23 cellular contexts compared by ENCODE assay signal in genomic region chr9:14373726-14374125, GRCh38. TPM values are rescaled to one million over a fixed set of nuclear protein-coding genes. Genes with fewer than 3 reads are reported as not detected.
DNase-seq lines count a peak whose midpoint lies in the region; ATAC-seq, FAIRE-seq and TF ChIP-seq lines count a peak whose summit lies in the region.
"Had no signal": no experiment of that assay in that cellular context is flagged by ENCODE, and none has a peak within 500 bp of the region (broad histone marks: within the 10 kb centered on the region; RNA-seq: fewer than 3 reads in every experiment).

No MANE protein-coding gene starts in this region.

- peak overlapping the region; percentile 36; the same call in 1 of the 2 replicates for H3K9ac ChIP-seq in SK-N-SH
- H3K9ac ChIP-seq: BLaER1 had no signal

- no peaks in the 10 kb centered on the region for H3K36me3 ChIP-seq in SK-N-SH (replicated peaks in 1 of 2; ENCODE audit: control insufficient read depth in 1 of 2, insufficient read depth in 2 of 2, low read length in 1 of 2)
- no peaks in the 10 kb centered on the region for H3K36me3 ChIP-seq in esophagus squamous epithelium
- no peaks in the 10 kb centered on the region for H3K36me3 ChIP-seq in CD8-positive, alpha-beta T cell (ENCODE audit: insufficient read depth, low read length)
- H3K36me3 ChIP-seq: BLaER1, MG63 had no signal

- H3K4me3 Mint-ChIP-seq in nephron progenitor cell: no peak overlapping the region
- no peak overlapping the region for H3K4me3 Mint-ChIP-seq in CD8-positive, alpha-beta T cell
- H3K4me3 Mint-ChIP-seq: activated B cell treated with CpG ODN at 0.5 μM for 24 hours; activated CD4-positive, alpha-beta memory T cell treated with anti-CD3 and anti-CD28 coated beads for 36 hours; activated naive CD4-positive, alpha-beta T cell treated with anti-CD3 and anti-CD28 coated beads for 36 hours; stimulated activated effector memory CD8-positive, alpha-beta T cell treated with anti-CD3 and anti-CD28 coated beads, Interleukin-12 subunit alpha, Interleukin-12 subunit beta, amount 100 ng/mL, for 72 hours had no signal

- peak overlapping the region; percentile 77 to 82; a peak in 5 of 6 replicates for H3K27ac ChIP-seq in A549
- H3K27ac ChIP-seq in SK-N-SH (ENCODE audit: low read depth in 2 of 2, low read length in 1 of 2): peak overlapping the region; percentile 93 to 97
- peak overlapping the region in 3 of 4 donors; percentile 44 to 72 (median 63) for H3K27ac ChIP-seq in esophagus squamous epithelium
- H3K27ac ChIP-seq in CD8-positive, alpha-beta T cell (ENCODE audit: low read depth, low read length): no peak overlapping the region
- H3K27ac ChIP-seq: BLaER1 had no signal

- no peak for ATAC-seq in A549
- no peak for ATAC-seq in CD8-positive, alpha-beta T cell
- ATAC-seq: HepG2; stimulated activated effector memory CD8-positive, alpha-beta T cell treated with anti-CD3 and anti-CD28 coated beads, Interleukin-12 subunit alpha, Interleukin-12 subunit beta, amount 100 ng/mL, for 72 hours had no signal

- peaks cover 26% of the 10 kb centered on the region for H3K4me1 ChIP-seq in A549
- H3K4me1 ChIP-seq in SK-N-SH (ENCODE audit: control insufficient read depth in 1 of 2, insufficient read depth in 2 of 2, low read depth in 1 of 2, low read length in 1 of 2): peaks cover 14 to 16% of the 10 kb centered on the region in 2 experiments; a peak in 3 of 4 replicates
- peaks cover 0 to 24% (median 21%) of the 10 kb centered on the region in 3 donors for H3K4me1 ChIP-seq in esophagus squamous epithelium
- no peaks in the 10 kb centered on the region for H3K4me1 ChIP-seq in CD8-positive, alpha-beta T cell (ENCODE audit: insufficient read depth, low read length)
- H3K4me1 ChIP-seq: BLaER1 had no signal

- peaks cover 26% of the 10 kb centered on the region for H3F3A ChIP-seq in SK-N-SH (replicated peaks; ENCODE audit: insufficient read depth)

- CTCF ChIA-PET in A549 (lab: Yijun Ruan, JAX): no interaction called here
- CTCF ChIA-PET in SK-N-SH (lab: Yijun Ruan, JAX): interaction anchor here (0.7 kb wide), 1 partner anchor 91 kb away, joined by 3 read pairs; no protein-coding TSS in a partner anchor
- CTCF ChIA-PET in CD8-positive, alpha-beta T cell (lab: Charles Lee): no interaction called here

- no peaks in the 10 kb centered on the region for H3K36me3 Mint-ChIP-seq in nephron progenitor cell (ENCODE audit: low read depth)
- no peaks in the 10 kb centered on the region for H3K36me3 Mint-ChIP-seq in CD8-positive, alpha-beta T cell
- H3K36me3 Mint-ChIP-seq: activated CD4-positive, alpha-beta memory T cell treated with anti-CD3 and anti-CD28 coated beads for 36 hours; stimulated activated effector memory CD8-positive, alpha-beta T cell treated with anti-CD3 and anti-CD28 coated beads, Interleukin-12 subunit alpha, Interleukin-12 subunit beta, amount 100 ng/mL, for 72 hours had no signal

- H4K20me1 ChIP-seq in SK-N-SH (ENCODE audit: insufficient read depth): no peaks in the 10 kb centered on the region
- H4K20me1 ChIP-seq: BLaER1 had no signal

- H3K27me3 ChIP-seq in SK-N-SH (ENCODE audit: insufficient read depth): no peaks in the 10 kb centered on the region
- H3K27me3 ChIP-seq in esophagus squamous epithelium: no peaks in the 10 kb centered on the region
- no peaks in the 10 kb centered on the region for H3K27me3 ChIP-seq in CD8-positive, alpha-beta T cell (ENCODE audit: insufficient read depth, low read length)
- H3K27me3 ChIP-seq: BLaER1, MG63 had no signal

- peak overlapping the region; percentile 78; the same call in 2 of the 3 replicates for H3K4me2 ChIP-seq in A549
- peak overlapping the region; percentile 75 for H3K4me2 ChIP-seq in SK-N-SH
- H3K4me2 ChIP-seq: BLaER1 had no signal

- no peaks in the 10 kb centered on the region for H3K9me3 Mint-ChIP-seq in nephron progenitor cell
- no peaks in the 10 kb centered on the region for H3K9me3 Mint-ChIP-seq in CD8-positive, alpha-beta T cell
- H3K9me3 Mint-ChIP-seq: activated B cell treated with CpG ODN at 0.5 μM for 24 hours; activated CD4-positive, alpha-beta memory T cell treated with anti-CD3 and anti-CD28 coated beads for 36 hours had no signal

- H3K9me2 ChIP-seq in SK-N-SH: no peaks in the 10 kb centered on the region

- TF ChIP-seq RAD21 in A549 (conservative IDR thresholded peaks at IDR 0.05 in 1 of 2, IDR thresholded peaks at IDR 0.05 in 1 of 2) (no peak), SK-N-SH (IDR thresholded peaks at IDR 0.05; ENCODE audit: low read length) (no peak)

- DNase-seq in A549 (ENCODE audit: low read depth in 1 of 2, low spot score in 1 of 2) (no peak), SK-N-SH (no peak), esophagus squamous epithelium (lab: John Stamatoyannopoulos, UW) (no peak), nephron progenitor cell (no peak), SKM-1 (lab: John Stamatoyannopoulos, UW; ENCODE audit: unreplicated experiment) (no peak), NCI-H1694 treated with DMSO at 0.1 percent for 48 hours (lab: John Stamatoyannopoulos, UW) (no peak), foreskin melanocyte (no peak)
- DNase-seq in CD8-positive, alpha-beta T cell: no peak
- DNase-seq: activated B cell treated with CpG ODN at 0.5 μM for 24 hours; activated CD4-positive, alpha-beta memory T cell treated with anti-CD3 and anti-CD28 coated beads for 36 hours; activated naive CD4-positive, alpha-beta T cell treated with anti-CD3 and anti-CD28 coated beads for 36 hours; anterior cingulate cortex; cerebellar nuclear complex; MG63; NCI-H1436 treated with DMSO at 0.1 percent for 48 hours; NCI-H2227 treated with DMSO at 0.1 percent for 48 hours; right cardiac atrium; SIG-M5 had no signal

- H3K79me2 ChIP-seq in SK-N-SH (ENCODE audit: insufficient read depth): no peaks in the 10 kb centered on the region

- 56% methylated on average over 4 of the region's 4 CpGs for WGBS in A549 (ENCODE audit: missing lambda C conversion rate)
- 48% methylated on average over 4 of the region's 4 CpGs for WGBS in SK-N-SH (ENCODE audit: low lambda C conversion rate)
- WGBS in esophagus squamous epithelium, 2 donors: 40 to 48% methylated on average over 4 of the region's 4 CpGs

- H3K4me1 Mint-ChIP-seq in nephron progenitor cell: peaks cover 14% of the 10 kb centered on the region
- H3K4me1 Mint-ChIP-seq in CD8-positive, alpha-beta T cell (ENCODE audit: low read depth): no peaks in the 10 kb centered on the region
- H3K4me1 Mint-ChIP-seq: activated B cell treated with CpG ODN at 0.5 μM for 24 hours; stimulated activated effector memory CD8-positive, alpha-beta T cell treated with anti-CD3 and anti-CD28 coated beads, Interleukin-12 subunit alpha, Interleukin-12 subunit beta, amount 100 ng/mL, for 72 hours had no signal

- intact Hi-C loops in esophagus squamous epithelium (cut with DNase I): no loop called here
- intact Hi-C loops in CD8-positive, alpha-beta T cell (cut with DNase I, micrococcal nuclease): no loop called here

- H3K27ac Mint-ChIP-seq in nephron progenitor cell: peak overlapping the region; percentile 61
- H3K27ac Mint-ChIP-seq in CD8-positive, alpha-beta T cell: no peak overlapping the region
- H3K27ac Mint-ChIP-seq: activated B cell treated with CpG ODN at 0.5 μM for 24 hours; activated CD4-positive, alpha-beta memory T cell treated with anti-CD3 and anti-CD28 coated beads for 36 hours; activated naive CD4-positive, alpha-beta T cell treated with anti-CD3 and anti-CD28 coated beads for 36 hours; stimulated activated effector memory CD8-positive, alpha-beta T cell treated with anti-CD3 and anti-CD28 coated beads, Interleukin-12 subunit alpha, Interleukin-12 subunit beta, amount 100 ng/mL, for 72 hours had no signal

- TF ChIP-seq EP300 in A549 (IDR thresholded peaks at IDR 0.05): no peak
- TF ChIP-seq EP300 in SK-N-SH (IDR thresholded peaks at IDR 0.05; ENCODE audit: borderline replicate concordance in 1 of 2, low read depth in 1 of 2, low read length in 1 of 2): no peak

- peaks cover 2% of the 10 kb centered on the region for H3K27me3 Mint-ChIP-seq in nephron progenitor cell (ENCODE audit: low read depth, poor library complexity)
- H3K27me3 Mint-ChIP-seq in CD8-positive, alpha-beta T cell (ENCODE audit: low read depth): peaks cover 2% of the 10 kb centered on the region

- TF ChIP-seq CTCF in A549 (IDR thresholded peaks at IDR 0.05) (no peak), SK-N-SH (IDR thresholded peaks at IDR 0.05) (no peak), esophagus squamous epithelium (IDR thresholded peaks at IDR 0.05) (no peak), nephron progenitor cell (IDR thresholded peaks at IDR 0.05) (no peak)
- no peak for TF ChIP-seq CTCF in CD8-positive, alpha-beta T cell (IDR thresholded peaks at IDR 0.05)

- POLR2A ChIA-PET in A549 (lab: Yijun Ruan, JAX) (no interaction called here), SK-N-SH (lab: Yijun Ruan, JAX) (no interaction called here)
- POLR2A ChIA-PET in CD8-positive, alpha-beta T cell (lab: Charles Lee): no interaction called here

- TF ChIP-seq POLR2A in A549 (IDR thresholded peaks at IDR 0.05; ENCODE audit: low read length) (no peak), esophagus squamous epithelium (IDR thresholded peaks at IDR 0.05) (no peak)

- H3K4me3 ChIP-seq in A549 (no peak overlapping the region), SK-N-SH (ENCODE audit: low read depth in 2 of 2, low read length in 1 of 2) (0 out of 4 replicates have a peak overlapping the region, but pooled peaks of 1 of the 2 experiments have one; percentile 21), esophagus squamous epithelium (no peak overlapping the region)
- H3K4me3 ChIP-seq in CD8-positive, alpha-beta T cell (ENCODE audit: low read depth, low read length): no peak overlapping the region
- H3K4me3 ChIP-seq: BLaER1, MG63 had no signal

- FAIRE-seq in A549 (lab: Jason Lieb, UNC): no peak
- FAIRE-seq: D721Med, endometrium, HepG2 had no signal

- H2AFZ ChIP-seq in SK-N-SH (ENCODE audit: low read depth): peak overlapping the region; percentile 77

- H3K9me3 ChIP-seq in A549 (peaks cover 8% of the 10 kb centered on the region; the same call in 1 of the 3 replicates), SK-N-SH (no peaks in the 10 kb centered on the region), esophagus squamous epithelium (no peaks in the 10 kb centered on the region)
- H3K9me3 ChIP-seq in CD8-positive, alpha-beta T cell (ENCODE audit: low read length): no peaks in the 10 kb centered on the region
- H3K9me3 ChIP-seq: BLaER1 had no signal

TF ChIP-seq in SK-N-SH, 30 proteins besides CTCF, POLR2A, EP300 and RAD21 (continues in another document):
- TF ChIP-seq SMC3 (IDR thresholded peaks at IDR 0.05; ENCODE audit: low read depth, low read length): no peak
- no peak for TF ChIP-seq SIN3A (IDR thresholded peaks at IDR 0.05; ENCODE audit: borderline replicate concordance, low read depth, low read length)

RNA-seq across cellular contexts. Expression of gene NFIB, which starts 59.8 kb away (rescaled TPM):
- polyA plus RNA-seq in A549 (2011; rRNA removed) (21.7 and 27.1 TPM in 2 replicates), A549 (2017; fragmentation: RNase III; extraction: RNeasy Plus Mini Kit Qiagen cat#74134 plus additional on column Dnase treatment) (10.7 to 13.2 TPM (median 12.0 TPM) in 3 replicates), SK-N-SH (2012; rRNA removed) (8.1 and 9.2 TPM in 2 replicates)
- polyA plus RNA-seq in A549 (2012; cell fraction: cytosol; rRNA removed): 7.4 and 8.2 TPM in 2 replicates
- polyA plus RNA-seq in A549 (2012; cell fraction: nucleus; rRNA removed): 7.4 and 11.4 TPM in 2 replicates
- 59.3 and 63.6 TPM in 2 replicates for polyA minus RNA-seq in A549 (2011; rRNA and poly(A)+ RNA removed)
- polyA plus RNA-seq in SK-N-SH (2012; cell fraction: cytosol; rRNA removed): 9.4 TPM in 2 replicates
- 12.0 and 18.7 TPM in 2 replicates for polyA plus RNA-seq in SK-N-SH (2012; cell fraction: nucleus; rRNA removed)
- total RNA-seq in esophagus squamous epithelium: 10 to 100 TPM; 16.8 to 38.1 (median 23.0) TPM
- not detected for total RNA-seq in CD8-positive, alpha-beta T cell
- total RNA-seq: activated B cell treated with CpG ODN at 0.5 μM for 24 hours; activated CD4-positive, alpha-beta memory T cell treated with anti-CD3 and anti-CD28 coated beads for 36 hours; activated naive CD4-positive, alpha-beta T cell treated with anti-CD3 and anti-CD28 coated beads for 36 hours had no signal

Comparison
In these comparisons a context has a peak if more than half of its experiments do, and no peak if none do; other contexts are left out.
1. RNA of gene NFIB, which starts 59.8 kb away (total RNA-seq): 16.8 to 38.1 TPM in esophagus squamous epithelium; not detected in CD8-positive, alpha-beta T cell; every median in the first group is over 10 times any median in the second.